11 cellular contexts compared by ENCODE assay signal in the genomic region with DNA sequence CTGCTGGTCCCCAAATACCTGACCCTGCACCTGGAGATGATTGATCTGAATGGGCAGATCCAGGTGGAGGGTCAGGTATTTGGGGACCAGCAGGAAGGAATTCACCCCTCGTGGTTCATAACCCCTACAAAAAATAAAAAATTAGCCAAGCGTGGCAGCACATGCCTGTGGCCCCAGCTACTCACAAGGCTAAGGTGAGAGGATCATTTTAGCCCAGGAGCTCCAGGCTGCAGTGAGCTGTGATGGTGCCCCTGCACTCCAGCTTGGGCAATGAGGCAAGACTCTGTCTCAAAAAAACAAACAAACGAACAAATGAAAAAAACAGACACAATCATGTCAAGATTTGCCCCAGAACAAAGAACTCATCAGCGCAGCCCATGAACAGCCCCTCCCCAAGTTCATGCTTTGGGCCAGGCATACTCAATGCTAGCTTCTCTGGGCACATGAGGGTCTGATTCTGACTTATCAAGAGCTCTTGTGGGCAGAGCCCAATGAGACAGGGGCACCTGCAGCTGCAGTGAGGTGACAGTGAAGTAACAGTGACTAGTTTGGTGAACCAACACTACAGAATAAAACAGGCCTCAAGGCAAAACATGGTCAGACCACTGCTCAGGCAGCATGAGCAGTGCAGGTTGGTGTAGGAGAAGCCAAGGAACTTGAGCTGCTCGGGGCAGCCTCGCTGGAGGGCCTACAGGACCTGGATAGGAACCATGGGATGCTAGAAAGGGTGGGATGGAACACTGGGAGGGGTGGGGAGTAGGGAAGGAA. TPM values are rescaled to one million over a fixed set of nuclear protein-coding genes. Genes with fewer than 3 reads are reported as not detected.
DNase-seq lines count a peak whose midpoint lies in the region; ATAC-seq and TF ChIP-seq lines count a peak whose summit lies in the region.
"Had no signal": no experiment of that assay in that cellular context is flagged by ENCODE, and none has a peak within 500 bp of the region (broad histone marks: within the 10 kb centered on the region; RNA-seq: fewer than 3 reads in every experiment).

No MANE protein-coding gene starts in this region.

- peaks cover 50% of the 10 kb centered on the region for H3K4me1 Mint-ChIP-seq in activated CD4-positive, alpha-beta T cell treated with anti-CD3 and anti-CD28 coated beads for 36 hours
- H3K4me1 Mint-ChIP-seq in activated T-helper 17 cell treated with anti-CD3 and anti-CD28 coated beads, Interleukin-2, amount 50 U/mL, for 72 hours: peaks cover 38% of the 10 kb centered on the region

- no peaks in the 10 kb centered on the region for H3K27me3 ChIP-seq in gastrocnemius medialis

- no peak overlapping the region for H3K4me3 Mint-ChIP-seq in activated CD4-positive, alpha-beta T cell treated with anti-CD3 and anti-CD28 coated beads for 36 hours
- peak overlapping the region; percentile 21 for H3K4me3 Mint-ChIP-seq in activated T-helper 17 cell treated with anti-CD3 and anti-CD28 coated beads, Interleukin-2, amount 50 U/mL, for 72 hours

- H3K27me3 Mint-ChIP-seq in activated CD4-positive, alpha-beta T cell treated with anti-CD3 and anti-CD28 coated beads for 36 hours: no peaks in the 10 kb centered on the region
- H3K27me3 Mint-ChIP-seq in activated T-helper 17 cell treated with anti-CD3 and anti-CD28 coated beads, Interleukin-2, amount 50 U/mL, for 72 hours: no peaks in the 10 kb centered on the region

- TF ChIP-seq POLR2A in gastrocnemius medialis (IDR thresholded peaks at IDR 0.05): no peak

- no peaks in the 10 kb centered on the region for H3K9me3 Mint-ChIP-seq in activated CD4-positive, alpha-beta T cell treated with anti-CD3 and anti-CD28 coated beads for 36 hours (ENCODE audit: low read depth)
- H3K9me3 Mint-ChIP-seq in activated T-helper 17 cell treated with anti-CD3 and anti-CD28 coated beads, Interleukin-2, amount 50 U/mL, for 72 hours: no peaks in the 10 kb centered on the region

- no peak for TF ChIP-seq CTCF in gastrocnemius medialis (IDR thresholded peaks at IDR 0.05 in 4 of 5, conservative IDR thresholded peaks at IDR 0.05 in 1 of 5)

- peak overlapping the region; percentile 67 to 84 (median 76) for H3K27ac ChIP-seq in gastrocnemius medialis

- POLR2A ChIA-PET in activated CD4-positive, alpha-beta T cell treated with anti-CD3 and anti-CD28 coated beads for 36 hours (lab: Charles Lee): interaction anchor here (0.5 kb wide), 1 partner anchor 9 kb away, joined by 3 read pairs; no protein-coding TSS in a partner anchor

- CTCF ChIA-PET in activated CD4-positive, alpha-beta T cell treated with anti-CD3 and anti-CD28 coated beads for 36 hours (lab: Charles Lee): interaction anchor here (0.6 to 1.8 kb wide), 4 partner anchors 10 to 692 kb away, joined by 3 to 8 read pairs (median 4); partner anchors contain the start of genes FCHSD2 and STARD10

- peak; percentile 19 for DNase-seq in activated CD4-positive, alpha-beta T cell treated with anti-CD3 and anti-CD28 coated beads for 36 hours
- no peak for DNase-seq in activated CD4-positive, alpha-beta T cell treated with anti-CD3 and anti-CD28 coated beads, Interleukin-2, amount 50 U/mL, for 1 hour
- DNase-seq in gastrocnemius medialis (no peak), amniotic stem cell (lab: John Stamatoyannopoulos, UW) (no peak), nucleus accumbens (lab: John Stamatoyannopoulos, UW) (no peak)
- DNase-seq: ACHN, NCI-H2029, substantia nigra had no signal

- no peaks in the 10 kb centered on the region for H3K36me3 ChIP-seq in gastrocnemius medialis

- H3K27ac Mint-ChIP-seq in activated CD4-positive, alpha-beta T cell treated with anti-CD3 and anti-CD28 coated beads for 36 hours: no peak overlapping the region
- peak overlapping the region; percentile 36 for H3K27ac Mint-ChIP-seq in activated T-helper 17 cell treated with anti-CD3 and anti-CD28 coated beads, Interleukin-2, amount 50 U/mL, for 72 hours

- peak; percentile 27 for ATAC-seq in activated CD4-positive, alpha-beta T cell treated with anti-CD3 and anti-CD28 coated beads for 36 hours
- ATAC-seq in HG02885 (IDR thresholded peaks at IDR 0.05; ENCODE audit: poor library complexity, unreplicated experiment): peak; percentile 4
- no peak for ATAC-seq in activated T-helper 17 cell treated with anti-CD3 and anti-CD28 coated beads, Interleukin-2, amount 50 U/mL, for 72 hours (replicated peaks)
- ATAC-seq in gastrocnemius medialis: peak in 1 of 2 donors; percentile 16
- no peak for ATAC-seq in HG03175 (IDR thresholded peaks at IDR 0.05; ENCODE audit: unreplicated experiment)

- peaks cover 60 to 61% of the 10 kb centered on the region in 2 donors for H3K4me1 ChIP-seq in gastrocnemius medialis

- in situ Hi-C loops in gastrocnemius medialis (cut with MboI; ENCODE audit: low sequenced_read_pairs in 4 of 4): no loop called here

- no peak overlapping the region for H3K4me3 ChIP-seq in gastrocnemius medialis

- no peaks in the 10 kb centered on the region for H3K9me3 ChIP-seq in gastrocnemius medialis

- H3K36me3 Mint-ChIP-seq in activated CD4-positive, alpha-beta T cell treated with anti-CD3 and anti-CD28 coated beads for 36 hours (ENCODE audit: low read depth): no peaks in the 10 kb centered on the region
- no peaks in the 10 kb centered on the region for H3K36me3 Mint-ChIP-seq in activated T-helper 17 cell treated with anti-CD3 and anti-CD28 coated beads, Interleukin-2, amount 50 U/mL, for 72 hours (ENCODE audit: low read depth)

- intact Hi-C loops in activated CD4-positive, alpha-beta T cell treated with anti-CD3 and anti-CD28 coated beads for 36 hours (cut with DNase I, micrococcal nuclease): no loop called here
- intact Hi-C loops in gastrocnemius medialis (cut with DNase I; ENCODE audit: low total_unique reads): no loop called here

RNA-seq across cellular contexts. Expression of gene FCHSD2, which starts 10.2 kb away (rescaled TPM):
- total RNA-seq in activated CD4-positive, alpha-beta T cell treated with anti-CD3 and anti-CD28 coated beads for 36 hours: 10 to 100 TPM; 24.1 to 24.7 TPM
- total RNA-seq in activated T-helper 17 cell treated with anti-CD3 and anti-CD28 coated beads, Interleukin-2, amount 50 U/mL, for 72 hours: 10 to 100 TPM; 21.7 to 22.3 TPM
- total RNA-seq in gastrocnemius medialis: 1 to 10 TPM; 5.6 to 10.0 (median 8.0) TPM

Comparison
In these comparisons a context has a peak if more than half of its experiments do, and no peak if none do; other contexts are left out.
1. ATAC-seq: peak in activated CD4-positive, alpha-beta T cell treated with anti-CD3 and anti-CD28 coated beads for 36 hours (single experiment) and HG02885 (single experiment); none in activated T-helper 17 cell treated with anti-CD3 and anti-CD28 coated beads, Interleukin-2, amount 50 U/mL, for 72 hours (single experiment) and HG03175 (single experiment).